Comparison of ENCODE assay signal across 20 cellular contexts in the genomic region with DNA sequence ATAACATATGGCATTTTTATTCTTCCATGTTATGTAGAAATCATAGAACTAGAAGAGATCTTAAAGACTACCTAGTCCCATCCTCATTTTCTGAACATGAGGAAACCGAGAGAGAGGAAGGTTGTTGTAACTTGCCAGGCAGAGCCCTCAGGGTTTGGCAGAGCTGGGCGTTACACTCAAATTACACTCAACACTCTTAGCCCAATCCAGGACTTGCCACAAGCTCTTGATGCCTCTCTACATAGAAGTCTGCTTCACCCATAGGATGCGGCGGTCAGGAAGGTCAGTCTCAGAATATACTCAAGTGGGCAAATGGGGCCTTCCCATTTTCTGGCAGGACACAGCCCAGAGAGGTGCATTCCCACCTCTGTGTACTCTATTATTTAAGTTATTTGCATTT.
DNase-seq lines count a peak whose midpoint lies in the region; ATAC-seq, FAIRE-seq and TF ChIP-seq lines count a peak whose summit lies in the region.
"Had no signal": no experiment of that assay in that cellular context is flagged by ENCODE, and none has a peak within 500 bp of the region (broad histone marks: within the 10 kb centered on the region; RNA-seq: fewer than 3 reads in every experiment).

No MANE protein-coding gene starts in this region.

- dilution Hi-C loops in mammary epithelial cell (cut with HindIII; ENCODE audit: low sequenced_read_pairs) = loop anchor here (5.0 kb wide), 1 partner anchor 77 kb away; no protein-coding TSS in a partner anchor

- no peak overlapping the region for H3K9ac ChIP-seq in mammary epithelial cell (ENCODE audit: insufficient read depth, low read length)

- H3K36me3 Mint-ChIP-seq in MCF 10A (ENCODE audit: insufficient read depth, unreplicated experiment) = peaks cover 6% of the 10 kb centered on the region
- H3K36me3 Mint-ChIP-seq in nephron progenitor cell (ENCODE audit: low read depth) = peaks cover 17% of the 10 kb centered on the region
- H3K36me3 Mint-ChIP-seq: stimulated activated effector memory CD8-positive, alpha-beta T cell treated with anti-CD3 and anti-CD28 coated beads, Interleukin-12 subunit alpha, Interleukin-12 subunit beta, amount 100 ng/mL, for 72 hours had no signal

- no peaks in the 10 kb centered on the region for H3K79me2 ChIP-seq in mammary epithelial cell (ENCODE audit: insufficient read depth, low read length)

- no peak overlapping the region for H2AFZ ChIP-seq in mammary epithelial cell (ENCODE audit: low read depth, low read length)

- no peak overlapping the region for H3K4me2 ChIP-seq in mammary epithelial cell (ENCODE audit: insufficient read depth, low read depth, low read length)

- no peak for ATAC-seq in HG02973 (IDR thresholded peaks at IDR 0.05; ENCODE audit: unreplicated experiment)
- ATAC-seq: activated CD8-positive, alpha-beta memory T cell treated with anti-CD3 and anti-CD28 coated beads, Interleukin-2, amount 10 ng/mL, durations not matched to agents 7 days and 5 days; stimulated activated effector memory CD8-positive, alpha-beta T cell treated with anti-CD3 and anti-CD28 coated beads, Interleukin-12 subunit alpha, Interleukin-12 subunit beta, amount 100 ng/mL, for 72 hours had no signal

- peaks cover 9% of the 10 kb centered on the region for H3K4me1 ChIP-seq in mammary epithelial cell (ENCODE audit: insufficient read depth, low read length)
- peaks cover 5 to 34% of the 10 kb centered on the region in 2 donors for H3K4me1 ChIP-seq in esophagus (ENCODE audit: control insufficient read depth in 2 of 2, insufficient read depth in 2 of 2, low read length in 1 of 2)
- H3K4me1 ChIP-seq: colonic mucosa had no signal

- CTCF ChIA-PET in MCF 10A (lab: Yijun Ruan, JAX) (no interaction called here), mammary epithelial cell (lab: Charles Lee; ENCODE audit: low non-redundant PET) (no interaction called here)

- in situ Hi-C loops in mammary epithelial cell (cut with MboI; ENCODE audit: low sequenced_read_pairs in 2 of 2) = no loop called here

- BruUV-seq in MCF 10A (replicated peaks; lab: Mats Ljungman, UMichigan) = no TSS peak
- no TSS peak for BruUV-seq in mammary epithelial cell (replicated peaks; lab: Mats Ljungman, UMichigan)

- H3K27ac ChIP-seq in mammary epithelial cell (ENCODE audit: insufficient read depth, low read depth, low read length) (no peak overlapping the region), esophagus (ENCODE audit: low read depth in 2 of 2, low read length in 1 of 2) (peak overlapping the region; percentile 72 to 82)
- H3K27ac ChIP-seq: colonic mucosa had no signal

- H3K4me1 Mint-ChIP-seq in MCF 10A (ENCODE audit: insufficient read depth, unreplicated experiment) (peaks cover 36% of the 10 kb centered on the region), nephron progenitor cell (peaks cover 72% of the 10 kb centered on the region)
- H3K4me1 Mint-ChIP-seq: activated CD8-positive, alpha-beta memory T cell treated with anti-CD3 and anti-CD28 coated beads, Interleukin-2, amount 10 ng/mL, durations not matched to agents 7 days and 5 days; stimulated activated effector memory CD8-positive, alpha-beta T cell treated with anti-CD3 and anti-CD28 coated beads, Interleukin-12 subunit alpha, Interleukin-12 subunit beta, amount 100 ng/mL, for 72 hours had no signal

- intact Hi-C loops in MCF 10A (cut with micrococcal nuclease) = no loop called here
- intact Hi-C loops in mammary epithelial cell (cut with micrococcal nuclease) = no loop called here

- H3K9me3 ChIP-seq in mammary epithelial cell (replicated peaks; ENCODE audit: insufficient read depth, low read length) (no peaks in the 10 kb centered on the region), esophagus (ENCODE audit: control insufficient read depth in 2 of 2, insufficient read depth in 1 of 2, low read depth in 1 of 2, low read length in 1 of 2) (no peaks in the 10 kb centered on the region)
- H3K9me3 ChIP-seq: colonic mucosa had no signal

- FAIRE-seq in urothelium cell line (lab: Jason Lieb, UNC) = peak; percentile 52
- FAIRE-seq: endothelial cell of umbilical vein had no signal

- TF ChIP-seq CTCF in MCF 10A (IDR thresholded peaks at IDR 0.05; ENCODE audit: unreplicated experiment) (no peak), mammary epithelial cell (conservative IDR thresholded peaks at IDR 0.05 in 1 of 2, IDR thresholded peaks at IDR 0.05 in 1 of 2; ENCODE audit: extremely low read depth in 1 of 2, insufficient read depth in 1 of 2, low read depth in 1 of 2, low read length in 2 of 2) (no peak), nephron progenitor cell (IDR thresholded peaks at IDR 0.05) (no peak)

- H3K4me3 ChIP-seq in mammary epithelial cell (replicated peaks in 1 of 3; ENCODE audit: insufficient read depth in 1 of 3, low read depth in 2 of 3, low read length in 3 of 3) = no peak overlapping the region
- no peak overlapping the region for H3K4me3 ChIP-seq in esophagus (ENCODE audit: low read depth in 1 of 2, low read length in 2 of 2)
- H3K4me3 ChIP-seq: colonic mucosa had no signal

- no peaks in the 10 kb centered on the region for H4K20me1 ChIP-seq in mammary epithelial cell (ENCODE audit: insufficient read depth, low read length)

- no peak for DNase-seq in MCF 10A (ENCODE audit: unreplicated experiment)
- no peak for DNase-seq in mammary epithelial cell
- DNase-seq in nephron progenitor cell = no peak
- no peak for DNase-seq in urothelium cell line (ENCODE audit: low spot score)
- DNase-seq in NCI-H82 (lab: John Stamatoyannopoulos, UW) = no peak
- DNase-seq in stimulated activated CD8-positive, alpha-beta memory T cell treated with anti-CD3 and anti-CD28 coated beads, Interleukin-4, amount 100 ng/mL, for 48 hours = no peak
- DNase-seq: ACHN; activated CD4-positive, CD25-positive, alpha-beta regulatory T cell treated with anti-CD3 and anti-CD28 coated beads, Interleukin-2, amount 50 U/mL, for 72 hours; activated CD8-positive, alpha-beta memory T cell treated with anti-CD3 and anti-CD28 coated beads, Interleukin-2, amount 10 ng/mL, durations not matched to agents 7 days and 5 days; amniotic stem cell; CD4-positive, alpha-beta T cell; colonic mucosa; glutamatergic neuron; MV-4-11; NCI-H226; T-helper 2 cell had no signal

- peak overlapping the region; percentile 14 for H3K27ac Mint-ChIP-seq in MCF 10A (ENCODE audit: low read depth, unreplicated experiment)
- peak overlapping the region; percentile 68 for H3K27ac Mint-ChIP-seq in nephron progenitor cell
- H3K27ac Mint-ChIP-seq: activated CD8-positive, alpha-beta memory T cell treated with anti-CD3 and anti-CD28 coated beads, Interleukin-2, amount 10 ng/mL, durations not matched to agents 7 days and 5 days; CD4-positive, alpha-beta T cell; stimulated activated effector memory CD8-positive, alpha-beta T cell treated with anti-CD3 and anti-CD28 coated beads, Interleukin-12 subunit alpha, Interleukin-12 subunit beta, amount 100 ng/mL, for 72 hours had no signal

- 54% methylated on average over 4 of the region's 4 CpGs for WGBS in mammary epithelial cell (ENCODE audit: low coverage, missing lambda C conversion rate)
- 62 to 79% methylated on average over 4 of the region's 4 CpGs for WGBS in esophagus, 2 donors

- H3K27me3 Mint-ChIP-seq in MCF 10A (ENCODE audit: insufficient read depth, unreplicated experiment) (no peaks in the 10 kb centered on the region), nephron progenitor cell (ENCODE audit: low read depth, poor library complexity) (no peaks in the 10 kb centered on the region)
- H3K27me3 Mint-ChIP-seq: activated CD8-positive, alpha-beta memory T cell treated with anti-CD3 and anti-CD28 coated beads, Interleukin-2, amount 10 ng/mL, durations not matched to agents 7 days and 5 days; CD4-positive, alpha-beta T cell had no signal

- H3K27me3 ChIP-seq in mammary epithelial cell (ENCODE audit: insufficient read depth, low read length) = no peaks in the 10 kb centered on the region
- no peaks in the 10 kb centered on the region for H3K27me3 ChIP-seq in esophagus (ENCODE audit: control insufficient read depth in 1 of 2, insufficient read depth in 2 of 2, low read length in 2 of 2)
- H3K27me3 ChIP-seq: colonic mucosa had no signal

- no peak overlapping the region for H3K4me3 Mint-ChIP-seq in MCF 10A (ENCODE audit: unreplicated experiment)
- H3K4me3 Mint-ChIP-seq in nephron progenitor cell = no peak overlapping the region
- H3K4me3 Mint-ChIP-seq: activated CD8-positive, alpha-beta memory T cell treated with anti-CD3 and anti-CD28 coated beads, Interleukin-2, amount 10 ng/mL, durations not matched to agents 7 days and 5 days; CD4-positive, alpha-beta T cell; stimulated activated effector memory CD8-positive, alpha-beta T cell treated with anti-CD3 and anti-CD28 coated beads, Interleukin-12 subunit alpha, Interleukin-12 subunit beta, amount 100 ng/mL, for 72 hours had no signal

- no peaks in the 10 kb centered on the region for H3K36me3 ChIP-seq in mammary epithelial cell (ENCODE audit: insufficient read depth, low read length)
- H3K36me3 ChIP-seq in esophagus (ENCODE audit: control insufficient read depth in 2 of 2, insufficient read depth in 2 of 2, low read length in 1 of 2) = no peaks in the 10 kb centered on the region
- H3K36me3 ChIP-seq: colonic mucosa had no signal

- POLR2A ChIA-PET in MCF 10A (lab: Yijun Ruan, JAX) = interaction anchor here (0.6 to 1.1 kb wide), 4 partner anchors 37 to 205 kb away, joined by 3 read pairs; no protein-coding TSS in a partner anchor

- H3K9me3 Mint-ChIP-seq in MCF 10A (ENCODE audit: unreplicated experiment) (no peaks in the 10 kb centered on the region), nephron progenitor cell (peaks cover 19% of the 10 kb centered on the region)
- H3K9me3 Mint-ChIP-seq: CD4-positive, alpha-beta T cell; stimulated activated effector memory CD8-positive, alpha-beta T cell treated with anti-CD3 and anti-CD28 coated beads, Interleukin-12 subunit alpha, Interleukin-12 subunit beta, amount 100 ng/mL, for 72 hours had no signal
